In genomic region chr2:139427164-139427563, GRCh38 we compare ENCODE assay signal across 1 cellular context.
TF ChIP-seq lines count a peak whose summit lies in the region.

No MANE protein-coding gene starts in this region.

TF ChIP-seq in GM23338, 12 proteins besides CTCF, POLR2A, EP300 and RAD21:
- TF ChIP-seq, protein P1, sequence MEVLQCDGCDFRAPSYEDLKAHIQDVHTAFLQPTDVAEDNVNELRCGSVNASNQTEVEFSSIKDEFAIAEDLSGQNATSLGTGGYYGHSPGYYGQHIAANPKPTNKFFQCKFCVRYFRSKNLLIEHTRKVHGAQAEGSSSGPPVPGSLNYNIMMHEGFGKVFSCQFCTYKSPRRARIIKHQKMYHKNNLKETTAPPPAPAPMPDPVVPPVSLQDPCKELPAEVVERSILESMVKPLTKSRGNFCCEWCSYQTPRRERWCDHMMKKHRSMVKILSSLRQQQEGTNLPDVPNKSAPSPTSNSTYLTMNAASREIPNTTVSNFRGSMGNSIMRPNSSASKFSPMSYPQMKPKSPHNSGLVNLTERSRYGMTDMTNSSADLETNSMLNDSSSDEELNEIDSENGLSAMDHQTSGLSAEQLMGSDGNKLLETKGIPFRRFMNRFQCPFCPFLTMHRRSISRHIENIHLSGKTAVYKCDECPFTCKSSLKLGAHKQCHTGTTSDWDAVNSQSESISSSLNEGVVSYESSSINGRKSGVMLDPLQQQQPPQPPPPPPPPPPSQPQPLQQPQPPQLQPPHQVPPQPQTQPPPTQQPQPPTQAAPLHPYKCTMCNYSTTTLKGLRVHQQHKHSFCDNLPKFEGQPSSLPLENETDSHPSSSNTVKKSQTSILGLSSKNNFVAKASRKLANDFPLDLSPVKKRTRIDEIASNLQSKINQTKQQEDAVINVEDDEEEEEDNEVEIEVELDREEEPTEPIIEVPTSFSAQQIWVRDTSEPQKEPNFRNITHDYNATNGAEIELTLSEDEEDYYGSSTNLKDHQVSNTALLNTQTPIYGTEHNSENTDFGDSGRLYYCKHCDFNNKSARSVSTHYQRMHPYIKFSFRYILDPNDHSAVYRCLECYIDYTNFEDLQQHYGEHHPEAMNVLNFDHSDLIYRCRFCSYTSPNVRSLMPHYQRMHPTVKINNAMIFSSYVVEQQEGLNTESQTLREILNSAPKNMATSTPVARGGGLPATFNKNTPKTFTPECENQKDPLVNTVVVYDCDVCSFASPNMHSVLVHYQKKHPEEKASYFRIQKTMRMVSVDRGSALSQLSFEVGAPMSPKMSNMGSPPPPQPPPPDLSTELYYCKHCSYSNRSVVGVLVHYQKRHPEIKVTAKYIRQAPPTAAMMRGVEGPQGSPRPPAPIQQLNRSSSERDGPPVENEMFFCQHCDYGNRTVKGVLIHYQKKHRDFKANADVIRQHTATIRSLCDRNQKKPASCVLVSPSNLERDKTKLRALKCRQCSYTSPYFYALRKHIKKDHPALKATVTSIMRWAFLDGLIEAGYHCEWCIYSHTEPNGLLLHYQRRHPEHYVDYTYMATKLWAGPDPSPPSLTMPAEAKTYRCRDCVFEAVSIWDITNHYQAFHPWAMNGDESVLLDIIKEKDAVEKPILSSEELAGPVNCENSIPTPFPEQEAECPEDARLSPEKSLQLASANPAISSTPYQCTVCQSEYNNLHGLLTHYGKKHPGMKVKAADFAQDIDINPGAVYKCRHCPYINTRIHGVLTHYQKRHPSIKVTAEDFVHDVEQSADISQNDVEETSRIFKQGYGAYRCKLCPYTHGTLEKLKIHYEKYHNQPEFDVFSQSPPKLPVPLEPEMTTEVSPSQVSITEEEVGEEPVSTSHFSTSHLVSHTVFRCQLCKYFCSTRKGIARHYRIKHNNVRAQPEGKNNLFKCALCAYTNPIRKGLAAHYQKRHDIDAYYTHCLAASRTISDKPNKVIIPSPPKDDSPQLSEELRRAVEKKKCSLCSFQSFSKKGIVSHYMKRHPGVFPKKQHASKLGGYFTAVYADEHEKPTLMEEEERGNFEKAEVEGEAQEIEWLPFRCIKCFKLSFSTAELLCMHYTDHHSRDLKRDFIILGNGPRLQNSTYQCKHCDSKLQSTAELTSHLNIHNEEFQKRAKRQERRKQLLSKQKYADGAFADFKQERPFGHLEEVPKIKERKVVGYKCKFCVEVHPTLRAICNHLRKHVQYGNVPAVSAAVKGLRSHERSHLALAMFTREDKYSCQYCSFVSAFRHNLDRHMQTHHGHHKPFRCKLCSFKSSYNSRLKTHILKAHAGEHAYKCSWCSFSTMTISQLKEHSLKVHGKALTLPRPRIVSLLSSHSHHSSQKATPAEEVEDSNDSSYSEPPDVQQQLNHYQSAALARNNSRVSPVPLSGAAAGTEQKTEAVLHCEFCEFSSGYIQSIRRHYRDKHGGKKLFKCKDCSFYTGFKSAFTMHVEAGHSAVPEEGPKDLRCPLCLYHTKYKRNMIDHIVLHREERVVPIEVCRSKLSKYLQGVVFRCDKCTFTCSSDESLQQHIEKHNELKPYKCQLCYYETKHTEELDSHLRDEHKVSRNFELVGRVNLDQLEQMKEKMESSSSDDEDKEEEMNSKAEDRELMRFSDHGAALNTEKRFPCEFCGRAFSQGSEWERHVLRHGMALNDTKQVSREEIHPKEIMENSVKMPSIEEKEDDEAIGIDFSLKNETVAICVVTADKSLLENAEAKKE (CRISPR knock-in tag; IDR thresholded peaks at IDR 0.05), result no peak
- TF ChIP-seq JUNB (IDR thresholded peaks at IDR 0.05; ENCODE audit: unreplicated experiment) (no peak), EZH2phosphoT487 (IDR thresholded peaks at IDR 0.05; ENCODE audit: unreplicated experiment) (no peak), REST (IDR thresholded peaks at IDR 0.05; ENCODE audit: unreplicated experiment) (no peak), POLR2AphosphoS5 (IDR thresholded peaks at IDR 0.05; ENCODE audit: low read depth) (no peak), CREB1 (CRISPR knock-in tag; IDR thresholded peaks at IDR 0.05; ENCODE audit: low read depth) (no peak), ZNF114 (CRISPR knock-in tag; IDR thresholded peaks at IDR 0.05) (no peak)
